ENCODE assay signal across 24 cellular contexts in genomic region chr1:40652979-40653378, GRCh38. TPM values are rescaled to one million over a fixed set of nuclear protein-coding genes. Genes with fewer than 3 reads are reported as not detected.
DNase-seq lines count a peak whose midpoint lies in the region; ATAC-seq and TF ChIP-seq lines count a peak whose summit lies in the region.
"Had no signal": no experiment of that assay in that cellular context is flagged by ENCODE, and none has a peak within 500 bp of the region (broad histone marks: within the 10 kb centered on the region; RNA-seq: fewer than 3 reads in every experiment).

No MANE protein-coding gene starts in this region.

- H3K27ac ChIP-seq in RWPE2 (ENCODE audit: poor library complexity, severe bottlenecking) (no peak overlapping the region), cingulate gyrus (ENCODE audit: low read depth, low read length) (peak overlapping the region; percentile 47), temporal lobe (ENCODE audit: low read depth, low read length) (peak overlapping the region; percentile 14)
- H3K27ac ChIP-seq: BLaER1 treated with 17β-estradiol and CSF1 and Interleukin-3, amounts not matched to agents 10 nM and 100 nM; RWPE1 had no signal

- H3K27me3 ChIP-seq in RWPE2 (ENCODE audit: insufficient read depth, poor library complexity, severe bottlenecking): no peaks in the 10 kb centered on the region
- H3K27me3 ChIP-seq: BLaER1 treated with 17β-estradiol and CSF1 and Interleukin-3, amounts not matched to agents 10 nM and 100 nM had no signal

- no peak for TF ChIP-seq CTCF in RWPE2 (IDR thresholded peaks at IDR 0.05; ENCODE audit: poor library complexity, severe bottlenecking)

- no peak overlapping the region for H3K4me3 ChIP-seq in RWPE2 (ENCODE audit: severe bottlenecking)
- H3K4me3 ChIP-seq: BLaER1 treated with 17β-estradiol and CSF1 and Interleukin-3, amounts not matched to agents 10 nM and 100 nM; HAP-1 had no signal

- H3K36me3 ChIP-seq in RWPE2 (ENCODE audit: low read depth): no peaks in the 10 kb centered on the region
- H3K36me3 ChIP-seq: HAP-1 had no signal

- DNase-seq in RWPE2 (ENCODE audit: low spot score): no peak
- DNase-seq in activated CD4-positive, CD25-positive, alpha-beta regulatory T cell (lab: John Stamatoyannopoulos, UW): no peak
- DNase-seq in hypothalamus (lab: John Stamatoyannopoulos, UW): no peak
- DNase-seq: AML-193; CD4-positive, alpha-beta T cell; COR-L47; Karpas-422; NCI-H1092; NCI-H1436; NCI-H187; NCI-H2081 treated with DMSO at 0.1 percent for 48 hours; NCI-H2171; NCI-H226; NCI-H510A; SHP77 treated with DMSO at 0.1 percent for 48 hours had no signal

- H3K9me3 ChIP-seq in RWPE2 (ENCODE audit: severe bottlenecking): no peaks in the 10 kb centered on the region
- H3K9me3 ChIP-seq: BLaER1 treated with 17β-estradiol and CSF1 and Interleukin-3, amounts not matched to agents 10 nM and 100 nM; HAP-1 had no signal

- no peaks in the 10 kb centered on the region for H3K4me1 ChIP-seq in RWPE2 (ENCODE audit: insufficient read depth, poor library complexity, severe bottlenecking)
- H3K4me1 ChIP-seq: HAP-1 had no signal

- ATAC-seq in RWPE2 (ENCODE audit: low read depth) (peak; percentile 76), esophagus mucosa (peak; percentile 62), HG02884 (IDR thresholded peaks at IDR 0.05; ENCODE audit: unreplicated experiment) (no peak)
- ATAC-seq: HepG2, Panc1 had no signal

RNA-seq across cellular contexts. Expression of gene RIMS3, which starts 12.5 kb away (rescaled TPM):
- total RNA-seq in esophagus mucosa (2.2 TPM), temporal lobe (20.4 TPM)

RNA-seq across cellular contexts. Expression of gene NFYC, which starts 38.5 kb away (rescaled TPM):
- 40.8 TPM for total RNA-seq in esophagus mucosa
- total RNA-seq in temporal lobe: 21.9 TPM
